17 cellular contexts compared by ENCODE assay signal in genomic region chr7:24830440-24831050, GRCh38.
DNase-seq lines count a peak whose midpoint lies in the region; ATAC-seq, FAIRE-seq and TF ChIP-seq lines count a peak whose summit lies in the region.
"Had no signal": no experiment of that assay in that cellular context is flagged by ENCODE, and none has a peak within 500 bp of the region (broad histone marks: within the 10 kb centered on the region; RNA-seq: fewer than 3 reads in every experiment).

No MANE protein-coding gene starts in this region.

- CTCF ChIA-PET in Caco-2 (lab: Charles Lee) (no interaction called here), OCI-LY7 (lab: Charles Lee; ENCODE audit: unreplicated experiment) (no interaction called here)
- CTCF ChIA-PET in CD4-positive, alpha-beta T cell (lab: Charles Lee), result interaction anchor here (0.8 kb wide), 1 partner anchor 18 kb away, joined by 5 read pairs; no protein-coding TSS in a partner anchor

- ATAC-seq in CD4-positive, alpha-beta T cell (ENCODE audit: poor library complexity), result no peak
- ATAC-seq in GM19395 (IDR thresholded peaks at IDR 0.05; ENCODE audit: unreplicated experiment), result no peak
- ATAC-seq in GM18502 (IDR thresholded peaks at IDR 0.05; ENCODE audit: poor library complexity, unreplicated experiment), result no peak
- ATAC-seq: WTC11 had no signal

- H3K79me2 ChIP-seq in OCI-LY7 (ENCODE audit: insufficient read depth, low read depth, low read length), result peaks cover 9% of the 10 kb centered on the region; the same call in 1 of the 2 replicates
- H3K79me2 ChIP-seq in keratinocyte (ENCODE audit: control insufficient read depth, insufficient read depth, low read length), result no peaks in the 10 kb centered on the region
- H3K79me2 ChIP-seq: hepatocyte had no signal

- no peaks in the 10 kb centered on the region for H3K9me1 ChIP-seq in keratinocyte (ENCODE audit: control insufficient read depth, extremely low read depth, insufficient read depth, low read length)

- no peaks in the 10 kb centered on the region for H3K9me2 ChIP-seq in OCI-LY7 (ENCODE audit: insufficient read depth, low read length)

- intact Hi-C loops in Caco-2 (cut with micrococcal nuclease; ENCODE audit: unreplicated experiment), result no loop called here
- intact Hi-C loops in OCI-LY7 (cut with micrococcal nuclease; ENCODE audit: unreplicated experiment), result no loop called here
- intact Hi-C loops in CD4-positive, alpha-beta T cell (cut with DNase I, micrococcal nuclease), result no loop called here

- H3K4me3 ChIP-seq in Caco-2 (ENCODE audit: low read depth, low read length), result no peak overlapping the region
- no peak overlapping the region for H3K4me3 ChIP-seq in OCI-LY7 (ENCODE audit: low read depth, low read length, poor library complexity, severe bottlenecking)
- H3K4me3 ChIP-seq in keratinocyte (ENCODE audit: control insufficient read depth in 2 of 3, extremely low read depth in 1 of 3, insufficient read depth in 2 of 3, low read depth in 1 of 3, low read length in 3 of 3), result no peak overlapping the region
- H3K4me3 ChIP-seq: esophagus squamous epithelium, hepatocyte, left lung, psoas muscle, SK-N-MC, tibial artery had no signal

- no peak overlapping the region for H3K9ac ChIP-seq in keratinocyte (ENCODE audit: control insufficient read depth, extremely low read depth, insufficient read depth, low read length)

- H3K36me3 ChIP-seq in Caco-2 (ENCODE audit: control insufficient read depth, insufficient read depth, low read length) (no peaks in the 10 kb centered on the region; the same call in 1 of the 2 replicates), OCI-LY7 (ENCODE audit: insufficient read depth, low read length) (peaks cover 89% of the 10 kb centered on the region), keratinocyte (ENCODE audit: control insufficient read depth in 2 of 2, extremely low read depth in 1 of 2, insufficient read depth in 2 of 2, low read length in 2 of 2) (peaks cover 0 to 11% of the 10 kb centered on the region in 2 experiments)
- H3K36me3 ChIP-seq: left lung, tibial artery had no signal

- H3K4me3 Mint-ChIP-seq in Caco-2 (ENCODE audit: unreplicated experiment), result no peak overlapping the region
- H3K4me3 Mint-ChIP-seq in CD4-positive, alpha-beta T cell, result no peak overlapping the region
- H3K4me3 Mint-ChIP-seq: WTC11 had no signal

- H3K4me1 Mint-ChIP-seq in Caco-2 (ENCODE audit: low read depth, unreplicated experiment), result peaks cover 26% of the 10 kb centered on the region
- H3K4me1 Mint-ChIP-seq in CD4-positive, alpha-beta T cell (ENCODE audit: low read depth), result peaks cover 29% of the 10 kb centered on the region
- H3K4me1 Mint-ChIP-seq: WTC11 had no signal

- no peak for TF ChIP-seq CTCF in Caco-2 (IDR thresholded peaks at IDR 0.05; ENCODE audit: insufficient read depth in 1 of 2, low read depth in 1 of 2, low read length in 1 of 2, severe bottlenecking in 1 of 2, unreplicated experiment in 1 of 2)
- TF ChIP-seq CTCF in OCI-LY7 (conservative IDR thresholded peaks at IDR 0.05; ENCODE audit: low read length), result no peak
- no peak for TF ChIP-seq CTCF in keratinocyte (optimal IDR thresholded peaks at IDR 0.05 in 1 of 3, IDR thresholded peaks at IDR 0.05 in 1 of 3, conservative IDR thresholded peaks at IDR 0.05 in 1 of 3; ENCODE audit: extremely low read depth in 1 of 3, insufficient read depth in 2 of 3, low read length in 3 of 3)
- no peak for TF ChIP-seq CTCF in CD4-positive, alpha-beta T cell (IDR thresholded peaks at IDR 0.05)

- dilution Hi-C loops in keratinocyte (cut with MboI; ENCODE audit: extremely low pct_ligation_motif_present, low sequenced_read_pairs), result no loop called here

- H3K27ac Mint-ChIP-seq in Caco-2 (ENCODE audit: unreplicated experiment), result peak overlapping the region; percentile 49
- H3K27ac Mint-ChIP-seq in CD4-positive, alpha-beta T cell, result no peak overlapping the region
- H3K27ac Mint-ChIP-seq: WTC11 had no signal

- H3K36me3 Mint-ChIP-seq in Caco-2 (ENCODE audit: insufficient read depth, unreplicated experiment), result peaks cover 29% of the 10 kb centered on the region
- H3K36me3 Mint-ChIP-seq in CD4-positive, alpha-beta T cell (ENCODE audit: low read depth), result peaks cover 47% of the 10 kb centered on the region

- H3K4me2 ChIP-seq in OCI-LY7 (ENCODE audit: low read length) (no peak overlapping the region), keratinocyte (ENCODE audit: control insufficient read depth, extremely low read depth, insufficient read depth, low read depth, low read length) (peak overlapping the region; percentile 22)
- H3K4me2 ChIP-seq: hepatocyte had no signal

- H4K20me1 ChIP-seq in OCI-LY7 (ENCODE audit: insufficient read depth, low read length), result no peaks in the 10 kb centered on the region
- no peaks in the 10 kb centered on the region for H4K20me1 ChIP-seq in keratinocyte (ENCODE audit: control insufficient read depth, extremely low read depth, insufficient read depth, low read length)

- H3K27me3 Mint-ChIP-seq in Caco-2 (ENCODE audit: insufficient read depth, unreplicated experiment), result no peaks in the 10 kb centered on the region
- H3K27me3 Mint-ChIP-seq in CD4-positive, alpha-beta T cell, result no peaks in the 10 kb centered on the region

- DNase-seq in Caco-2 (no peak), NCI-H1105 treated with DMSO at 0.1 percent for 48 hours (lab: John Stamatoyannopoulos, UW) (peak; percentile 88), OCI-LY7 (ENCODE audit: low spot score) (no peak), keratinocyte (ENCODE audit: low read depth, low spot score) (no peak), putamen (ENCODE audit: low spot score) (no peak)
- no peak for DNase-seq in CD4-positive, alpha-beta T cell
- DNase-seq: activated CD8-positive, alpha-beta memory T cell treated with anti-CD3 and anti-CD28 coated beads, Interleukin-2, amount 50 U/mL, for 4 hours; BE2C; esophagus squamous epithelium; left lung; psoas muscle; tibial artery had no signal

- POLR2A ChIA-PET in Caco-2 (lab: Charles Lee) (no interaction called here), OCI-LY7 (lab: Charles Lee) (interaction anchor here (1.1 kb wide), 1 partner anchor 63 kb away, joined by 3 read pairs; no protein-coding TSS in a partner anchor)
- POLR2A ChIA-PET in CD4-positive, alpha-beta T cell (lab: Charles Lee), result interaction anchor here (1.2 kb wide), 1 partner anchor 10 kb away, joined by 3 read pairs; no protein-coding TSS in a partner anchor

- H3K9me3 ChIP-seq in Caco-2 (no peaks in the 10 kb centered on the region), OCI-LY7 (ENCODE audit: low read length) (no peaks in the 10 kb centered on the region), keratinocyte (ENCODE audit: control insufficient read depth, low read depth, low read length) (no peaks in the 10 kb centered on the region)
- H3K9me3 ChIP-seq in CD4-positive, alpha-beta T cell (ENCODE audit: control insufficient read depth, low read length), result no peaks in the 10 kb centered on the region
- H3K9me3 ChIP-seq: BE2C, esophagus squamous epithelium, left lung, psoas muscle, tibial artery had no signal

- peaks cover 58% of the 10 kb centered on the region for H3K4me1 ChIP-seq in Caco-2
- peaks cover 90% of the 10 kb centered on the region for H3K4me1 ChIP-seq in OCI-LY7 (ENCODE audit: insufficient read depth, low read length, poor library complexity, severe bottlenecking)
- H3K4me1 ChIP-seq in keratinocyte (ENCODE audit: control insufficient read depth, extremely low read depth, insufficient read depth, low read length), result peaks cover 74% of the 10 kb centered on the region

- H2AFZ ChIP-seq in OCI-LY7 (ENCODE audit: low read length) (no peak overlapping the region), keratinocyte (ENCODE audit: control insufficient read depth, low read length) (no peak overlapping the region)
- H2AFZ ChIP-seq: hepatocyte had no signal

- no peaks in the 10 kb centered on the region for H3K9me3 Mint-ChIP-seq in Caco-2 (ENCODE audit: unreplicated experiment)
- no peaks in the 10 kb centered on the region for H3K9me3 Mint-ChIP-seq in CD4-positive, alpha-beta T cell
- H3K9me3 Mint-ChIP-seq: WTC11 had no signal

- no peak for FAIRE-seq in keratinocyte (lab: Jason Lieb, UNC)

- H3K27ac ChIP-seq in OCI-LY7 (ENCODE audit: low read depth, low read length, poor library complexity, severe bottlenecking) (peak overlapping the region; percentile 30), keratinocyte (ENCODE audit: control insufficient read depth, insufficient read depth, low read length) (peak overlapping the region; percentile 47)
- H3K27ac ChIP-seq in CD4-positive, alpha-beta T cell (ENCODE audit: low read depth, low read length), result no peak overlapping the region
- H3K27ac ChIP-seq: hepatocyte, psoas muscle, SK-N-MC, tibial artery had no signal

- no TSS peak for BruUV-seq in Caco-2 (replicated peaks; lab: Mats Ljungman, UMichigan)
- no TSS peak for BruUV-seq in OCI-LY7 (replicated peaks; lab: Mats Ljungman, UMichigan)

- no peaks in the 10 kb centered on the region for H3K27me3 ChIP-seq in Caco-2 (replicated peaks; ENCODE audit: control insufficient read depth, insufficient read depth, low read length)
- H3K27me3 ChIP-seq in keratinocyte (ENCODE audit: control insufficient read depth, extremely low read depth, insufficient read depth, low read length), result no peaks in the 10 kb centered on the region
- no peaks in the 10 kb centered on the region for H3K27me3 ChIP-seq in CD4-positive, alpha-beta T cell (ENCODE audit: control insufficient read depth, insufficient read depth, low read length)
- H3K27me3 ChIP-seq: BE2C, esophagus squamous epithelium, hepatocyte, left lung, tibial artery had no signal
